ENCODE assay signal across 8 cellular contexts in genomic region chr13:79679334-79679733, GRCh38.
DNase-seq lines count a peak whose midpoint lies in the region; ATAC-seq lines count a peak whose summit lies in the region.

No MANE protein-coding gene starts in this region.

- H3K4me1 Mint-ChIP-seq in activated CD4-positive, alpha-beta T cell treated with anti-CD3 and anti-CD28 coated beads, Interleukin-2, amount 10 ng/mL, durations not matched to agents 7 days and 5 days = no peaks in the 10 kb centered on the region

- H3K36me3 ChIP-seq in trophoblast cell (ENCODE audit: control insufficient read depth in 1 of 2, insufficient read depth in 2 of 2, low read length in 2 of 2) = no peaks in the 10 kb centered on the region

- H2AK5ac ChIP-seq in trophoblast cell (ENCODE audit: low read length) = no peak overlapping the region

- no peak overlapping the region for H3K4me3 Mint-ChIP-seq in activated CD4-positive, alpha-beta T cell treated with anti-CD3 and anti-CD28 coated beads, Interleukin-2, amount 10 ng/mL, durations not matched to agents 7 days and 5 days

- ATAC-seq in GM18499 (IDR thresholded peaks at IDR 0.05; ENCODE audit: insufficient read depth, unreplicated experiment) = peak; percentile 47
- ATAC-seq in HG02973 (IDR thresholded peaks at IDR 0.05; ENCODE audit: unreplicated experiment) = peak; percentile 82

- no peak overlapping the region for H3K27ac ChIP-seq in trophoblast cell (ENCODE audit: low read depth, low read length)

- H3K9me3 Mint-ChIP-seq in activated CD4-positive, alpha-beta T cell treated with anti-CD3 and anti-CD28 coated beads, Interleukin-2, amount 10 ng/mL, durations not matched to agents 7 days and 5 days = no peaks in the 10 kb centered on the region

- peaks cover 0 to 6% of the 10 kb centered on the region in 2 experiments for H3K4me1 ChIP-seq in trophoblast cell (ENCODE audit: control insufficient read depth in 1 of 2, insufficient read depth in 2 of 2, low read length in 2 of 2)

- no peak overlapping the region for H2BK120ac ChIP-seq in trophoblast cell (ENCODE audit: insufficient read depth, low read length, poor library complexity)

- no peak overlapping the region for H2BK12ac ChIP-seq in trophoblast cell (ENCODE audit: low read length)

- no CpG with 5 or more reads among the region's 2 CpGs for WGBS in trophoblast cell (ENCODE audit: extremely low coverage, insufficient coverage, insufficient read length)

- no peak overlapping the region for H2BK5ac ChIP-seq in trophoblast cell (ENCODE audit: low read depth, low read length, poor library complexity)

- peaks cover 6% of the 10 kb centered on the region for H3K79me1 ChIP-seq in trophoblast cell (ENCODE audit: low read length)

- H3K14ac ChIP-seq in trophoblast cell (ENCODE audit: low read length) = no peak overlapping the region

- no peak overlapping the region for H3K9ac ChIP-seq in trophoblast cell (ENCODE audit: low read length)

- no peak overlapping the region for H3K18ac ChIP-seq in trophoblast cell (ENCODE audit: low read length)

- H3K79me2 ChIP-seq in trophoblast cell (ENCODE audit: control insufficient read depth, insufficient read depth, low read length, poor library complexity) = no peaks in the 10 kb centered on the region

- no peak overlapping the region for H3K27ac Mint-ChIP-seq in activated CD4-positive, alpha-beta T cell treated with anti-CD3 and anti-CD28 coated beads, Interleukin-2, amount 10 ng/mL, durations not matched to agents 7 days and 5 days

- H4K91ac ChIP-seq in trophoblast cell (ENCODE audit: low read depth, low read length) = no peak overlapping the region

- CTCF ChIA-PET in activated CD4-positive, alpha-beta T cell treated with anti-CD3 and anti-CD28 coated beads, Interleukin-2, amount 10 ng/mL, durations not matched to agents 7 days and 5 days (lab: Charles Lee) = interaction anchor here (0.6 kb wide), 1 partner anchor 649 kb away, joined by 3 read pairs; no protein-coding TSS in a partner anchor

- H4K12ac ChIP-seq in trophoblast cell (ENCODE audit: low read depth, low read length) = no peak overlapping the region

- H2AFZ ChIP-seq in trophoblast cell (ENCODE audit: insufficient read depth, low read length, poor library complexity) = no peak overlapping the region

- H3K27me3 Mint-ChIP-seq in activated CD4-positive, alpha-beta T cell treated with anti-CD3 and anti-CD28 coated beads, Interleukin-2, amount 10 ng/mL, durations not matched to agents 7 days and 5 days = peaks cover 5% of the 10 kb centered on the region

- H3K4me3 ChIP-seq in trophoblast cell (ENCODE audit: low read depth, low read length) = no peak overlapping the region

- no peak overlapping the region for H3K23ac ChIP-seq in trophoblast cell (ENCODE audit: low read length)

- peak; percentile 70 to 71 for DNase-seq in AML-193 (lab: John Stamatoyannopoulos, UW)
- DNase-seq in NCI-H2081 (lab: John Stamatoyannopoulos, UW) = peak; percentile 61 to 75
- peak; percentile 47 for DNase-seq in activated CD4-positive, alpha-beta T cell treated with anti-CD3 and anti-CD28 coated beads, Interleukin-2, amount 10 ng/mL, durations not matched to agents 7 days and 5 days
- peak; percentile 72 for DNase-seq in glomerular endothelial cell (ENCODE audit: extremely low read depth, low read depth, low spot score)
- DNase-seq in trophoblast cell = peak; percentile 67 to 94
- no peak for DNase-seq in effector CD4-positive, alpha-beta T cell

- no peaks in the 10 kb centered on the region for H3K9me3 ChIP-seq in trophoblast cell (ENCODE audit: insufficient read depth, low read depth, low read length)

- no peak overlapping the region for H3K4me2 ChIP-seq in trophoblast cell (ENCODE audit: low read length)

- POLR2A ChIA-PET in activated CD4-positive, alpha-beta T cell treated with anti-CD3 and anti-CD28 coated beads, Interleukin-2, amount 10 ng/mL, durations not matched to agents 7 days and 5 days (lab: Charles Lee) = no interaction called here

- no peaks in the 10 kb centered on the region for H3K27me3 ChIP-seq in trophoblast cell (ENCODE audit: insufficient read depth, low read length)

- no peak overlapping the region for H4K8ac ChIP-seq in trophoblast cell (ENCODE audit: low read depth, low read length)

- no peak overlapping the region for H3K4ac ChIP-seq in trophoblast cell (ENCODE audit: low read depth, low read length)

- H3K36me3 Mint-ChIP-seq in activated CD4-positive, alpha-beta T cell treated with anti-CD3 and anti-CD28 coated beads, Interleukin-2, amount 10 ng/mL, durations not matched to agents 7 days and 5 days (ENCODE audit: low read depth) = no peaks in the 10 kb centered on the region
